Comparison of ENCODE assay signal across 24 cellular contexts in the genomic region with DNA sequence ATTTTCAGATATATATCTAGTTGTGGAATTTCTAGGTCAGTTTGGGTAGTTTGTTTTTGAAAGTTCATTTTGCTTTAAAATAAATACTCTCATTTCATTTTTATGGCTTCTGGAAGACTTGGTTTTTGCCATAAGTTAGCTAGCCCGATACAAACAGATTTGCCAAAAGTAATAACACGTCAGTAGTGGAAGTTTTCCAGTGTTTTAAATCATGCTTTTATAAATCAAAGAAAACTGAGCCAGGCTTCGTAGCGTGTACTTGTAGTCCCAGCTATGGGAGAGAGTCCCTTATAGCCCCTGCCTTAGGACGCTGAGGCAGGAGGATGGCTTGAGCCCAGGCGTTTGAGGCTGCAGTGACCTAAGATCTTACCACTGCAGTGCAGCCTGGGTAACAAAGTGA. TPM values are rescaled to one million over a fixed set of nuclear protein-coding genes. Genes with fewer than 3 reads are reported as not detected.
A peak's percentile ranks its signal among the peaks of the same experiment; 100 is the strongest.
DNase-seq lines count a peak whose midpoint lies in the region; ATAC-seq and TF ChIP-seq lines count a peak whose summit lies in the region.
"Had no signal": no experiment of that assay in that cellular context is flagged by ENCODE, and none has a peak within 500 bp of the region (broad histone marks: within the 10 kb centered on the region; RNA-seq: fewer than 3 reads in every experiment).

No MANE protein-coding gene starts in this region.

- TSS peak; percentile 59 for BruUV-seq in Panc1 (replicated peaks; lab: Mats Ljungman, UMichigan)
- BruUV-seq in Calu3 (replicated peaks; lab: Mats Ljungman, UMichigan) = no TSS peak

- peak overlapping the region; percentile 39 for H3K27ac Mint-ChIP-seq in chondrocyte (ENCODE audit: unreplicated experiment)
- H3K27ac Mint-ChIP-seq in mesothelial cell of epicardium = peak overlapping the region; percentile 59
- H3K27ac Mint-ChIP-seq in type B pancreatic cell = peak overlapping the region; percentile 47
- no peak overlapping the region for H3K27ac Mint-ChIP-seq in activated CD4-positive, alpha-beta memory T cell treated with anti-CD3 and anti-CD28 coated beads, Interleukin-2, amount 10 ng/mL, durations not matched to agents 7 days and 5 days
- H3K27ac Mint-ChIP-seq in Calu3 (ENCODE audit: unreplicated experiment) = no peak overlapping the region
- H3K27ac Mint-ChIP-seq: activated naive CD8-positive, alpha-beta T cell treated with anti-CD3 and anti-CD28 coated beads, Interleukin-2, amount 10 ng/mL, durations not matched to agents 7 days and 5 days; activated T-helper 1 cell treated with anti-CD3 and anti-CD28 coated beads, Interleukin-12 subunit alpha, Interleukin-12 subunit beta, Interleukin-2, Interleukin-4 antibody, amounts not matched to agents 30 ng/mL and 10 ng/mL and 1 ng/mL, durations not matched to agents 14 hours and 24 hours and 36 hours; nephron progenitor cell had no signal

- H3K4me1 ChIP-seq in Panc1 (ENCODE audit: control insufficient read depth, insufficient read depth, low read length) = no peaks in the 10 kb centered on the region

- H3K9me3 Mint-ChIP-seq in chondrocyte (ENCODE audit: low read depth) (no peaks in the 10 kb centered on the region), mesothelial cell of epicardium (no peaks in the 10 kb centered on the region), type B pancreatic cell (no peaks in the 10 kb centered on the region), Calu3 (ENCODE audit: low read depth, unreplicated experiment) (no peaks in the 10 kb centered on the region)
- no peaks in the 10 kb centered on the region for H3K9me3 Mint-ChIP-seq in activated CD4-positive, alpha-beta memory T cell treated with anti-CD3 and anti-CD28 coated beads, Interleukin-2, amount 10 ng/mL, durations not matched to agents 7 days and 5 days
- H3K9me3 Mint-ChIP-seq: activated naive CD8-positive, alpha-beta T cell treated with anti-CD3 and anti-CD28 coated beads, Interleukin-2, amount 10 ng/mL, durations not matched to agents 7 days and 5 days; activated T-helper 1 cell treated with anti-CD3 and anti-CD28 coated beads, Interleukin-12 subunit alpha, Interleukin-12 subunit beta, Interleukin-2, Interleukin-4 antibody, amounts not matched to agents 30 ng/mL and 10 ng/mL and 1 ng/mL, durations not matched to agents 14 hours and 24 hours and 36 hours; dendritic cell treated with granulocyte-macrophage colony-stimulating factor and Interleukin-4, amounts not matched to agents 40 ng/mL and 50 ng/mL, for 4 days; nephron progenitor cell had no signal

- ATAC-seq in Panc1 (no peak), GM19452 (IDR thresholded peaks at IDR 0.05; ENCODE audit: unreplicated experiment) (no peak)
- ATAC-seq: HCT116; stimulated activated naive CD8-positive, alpha-beta T cell treated with anti-CD3 and anti-CD28 coated beads, Interleukin-15, Interleukin-2, amounts not matched to agents 100 U/mL and 50 U/mL, for 24 hours had no signal

- no peaks in the 10 kb centered on the region for H3K27me3 ChIP-seq in Panc1 (ENCODE audit: control insufficient read depth, insufficient read depth, low read length)
- H3K27me3 ChIP-seq: breast epithelium had no signal

- H3K9me3 ChIP-seq in Panc1 (ENCODE audit: control insufficient read depth, insufficient read depth, low read depth, low read length) = no peaks in the 10 kb centered on the region
- H3K9me3 ChIP-seq: breast epithelium had no signal

- no peak for DNase-seq in Panc1 (ENCODE audit: low read depth, low spot score)
- DNase-seq in chondrocyte (ENCODE audit: low spot score) = no peak
- no peak for DNase-seq in mesothelial cell of epicardium (ENCODE audit: low spot score in 2 of 2, unreplicated experiment in 2 of 2)
- DNase-seq in type B pancreatic cell (ENCODE audit: extremely low spot score, unreplicated experiment) = no peak
- no peak for DNase-seq in activated CD4-positive, alpha-beta memory T cell treated with anti-CD3 and anti-CD28 coated beads, Interleukin-2, amount 10 ng/mL, durations not matched to agents 7 days and 5 days
- DNase-seq in Calu3 = no peak
- DNase-seq in AG08395 (ENCODE audit: low spot score) = no peak
- DNase-seq: activated CD4-positive, alpha-beta T cell treated with anti-CD3 and anti-CD28 coated beads for 1 hour; activated CD8-positive, alpha-beta memory T cell treated with anti-CD3 and anti-CD28 coated beads for 24 hours; activated naive CD8-positive, alpha-beta T cell treated with anti-CD3 and anti-CD28 coated beads, Interleukin-2, amount 10 ng/mL, durations not matched to agents 7 days and 5 days; AML-193; NCI-H1105 treated with DMSO at 0.1 percent for 48 hours; NCI-H2081 treated with DMSO at 0.1 percent for 48 hours; NCI-H446; nephron progenitor cell; NK-92 treated with Interleukin-12 subunit alpha and Interleukin-12 subunit beta, amount 100 ng/mL, for 24 hours; RPMI8226; stimulated activated naive CD8-positive, alpha-beta T cell treated with anti-CD3 and anti-CD28 coated beads, Interleukin-15, Interleukin-2, amounts not matched to agents 100 U/mL and 50 U/mL, for 24 hours had no signal

- H3K27me3 Mint-ChIP-seq in chondrocyte (ENCODE audit: low read depth) (no peaks in the 10 kb centered on the region), mesothelial cell of epicardium (ENCODE audit: low read depth) (no peaks in the 10 kb centered on the region), type B pancreatic cell (no peaks in the 10 kb centered on the region), Calu3 (ENCODE audit: unreplicated experiment) (no peaks in the 10 kb centered on the region)
- H3K27me3 Mint-ChIP-seq in activated CD4-positive, alpha-beta memory T cell treated with anti-CD3 and anti-CD28 coated beads, Interleukin-2, amount 10 ng/mL, durations not matched to agents 7 days and 5 days = no peaks in the 10 kb centered on the region
- H3K27me3 Mint-ChIP-seq: activated naive CD8-positive, alpha-beta T cell treated with anti-CD3 and anti-CD28 coated beads, Interleukin-2, amount 10 ng/mL, durations not matched to agents 7 days and 5 days; dendritic cell treated with granulocyte-macrophage colony-stimulating factor and Interleukin-4, amounts not matched to agents 40 ng/mL and 50 ng/mL, for 4 days had no signal

- H3K4me1 Mint-ChIP-seq in chondrocyte (ENCODE audit: low read depth) (peaks cover 30% of the 10 kb centered on the region), mesothelial cell of epicardium (peaks cover 16% of the 10 kb centered on the region), type B pancreatic cell (ENCODE audit: unreplicated experiment) (peaks cover 23% of the 10 kb centered on the region), Calu3 (ENCODE audit: low read depth, unreplicated experiment) (peaks cover 7% of the 10 kb centered on the region)
- peaks cover 2% of the 10 kb centered on the region for H3K4me1 Mint-ChIP-seq in activated CD4-positive, alpha-beta memory T cell treated with anti-CD3 and anti-CD28 coated beads, Interleukin-2, amount 10 ng/mL, durations not matched to agents 7 days and 5 days
- H3K4me1 Mint-ChIP-seq: nephron progenitor cell had no signal

- TF ChIP-seq CTCF in Panc1 (IDR thresholded peaks at IDR 0.05) (no peak), chondrocyte (IDR thresholded peaks at IDR 0.05) (no peak), mesothelial cell of epicardium (IDR thresholded peaks at IDR 0.05; ENCODE audit: unreplicated experiment) (no peak), type B pancreatic cell (conservative IDR thresholded peaks at IDR 0.05) (no peak), Calu3 (IDR thresholded peaks at IDR 0.05; ENCODE audit: unreplicated experiment) (no peak)

- intact Hi-C loops in Panc1 (cut with micrococcal nuclease; ENCODE audit: unreplicated experiment) (no loop called here), Calu3 (cut with micrococcal nuclease; ENCODE audit: unreplicated experiment) (no loop called here)

- CTCF ChIA-PET in Panc1 (lab: Charles Lee) = no interaction called here
- CTCF ChIA-PET in activated CD4-positive, alpha-beta memory T cell treated with anti-CD3 and anti-CD28 coated beads, Interleukin-2, amount 10 ng/mL, durations not matched to agents 7 days and 5 days (lab: Charles Lee) = interaction anchor here (0.9 kb wide), 1 partner anchor 67 kb away, joined by 3 read pairs; no protein-coding TSS in a partner anchor
- CTCF ChIA-PET in Calu3 (lab: Charles Lee) = no interaction called here

- in situ Hi-C loops in Panc1 (cut with HindIII; ENCODE audit: low pct_unique_long_range_greater_than_20kb, low sequenced_read_pairs) = no loop called here

- peaks cover 11% of the 10 kb centered on the region for H3K36me3 ChIP-seq in Panc1 (ENCODE audit: control insufficient read depth, insufficient read depth, low read length)

- no peak overlapping the region for H3K4me3 ChIP-seq in Panc1 (ENCODE audit: low read depth in 2 of 2, low read length in 2 of 2)
- H3K4me3 ChIP-seq: breast epithelium, skin epidermis had no signal

- H3K4me3 Mint-ChIP-seq in chondrocyte (ENCODE audit: unreplicated experiment) (no peak overlapping the region), mesothelial cell of epicardium (no peak overlapping the region), type B pancreatic cell (no peak overlapping the region), Calu3 (ENCODE audit: low read depth, unreplicated experiment) (no peak overlapping the region)
- no peak overlapping the region for H3K4me3 Mint-ChIP-seq in activated CD4-positive, alpha-beta memory T cell treated with anti-CD3 and anti-CD28 coated beads, Interleukin-2, amount 10 ng/mL, durations not matched to agents 7 days and 5 days
- H3K4me3 Mint-ChIP-seq: activated naive CD8-positive, alpha-beta T cell treated with anti-CD3 and anti-CD28 coated beads, Interleukin-2, amount 10 ng/mL, durations not matched to agents 7 days and 5 days; activated T-helper 1 cell treated with anti-CD3 and anti-CD28 coated beads, Interleukin-12 subunit alpha, Interleukin-12 subunit beta, Interleukin-2, Interleukin-4 antibody, amounts not matched to agents 30 ng/mL and 10 ng/mL and 1 ng/mL, durations not matched to agents 14 hours and 24 hours and 36 hours; dendritic cell treated with granulocyte-macrophage colony-stimulating factor and Interleukin-4, amounts not matched to agents 40 ng/mL and 50 ng/mL, for 4 days; nephron progenitor cell had no signal

- H3K27ac ChIP-seq in Panc1 (ENCODE audit: low read length) = no peak overlapping the region
- H3K27ac ChIP-seq: breast epithelium had no signal

- POLR2A ChIA-PET in Panc1 (lab: Charles Lee) = interaction anchor here (0.6 kb wide), 1 partner anchor 245 kb away, joined by 7 read pairs; a partner anchor contains a TSS
- POLR2A ChIA-PET in activated CD4-positive, alpha-beta memory T cell treated with anti-CD3 and anti-CD28 coated beads, Interleukin-2, amount 10 ng/mL, durations not matched to agents 7 days and 5 days (lab: Charles Lee) = no interaction called here

- peaks cover 18% of the 10 kb centered on the region for H3K36me3 Mint-ChIP-seq in chondrocyte (ENCODE audit: low read depth)
- H3K36me3 Mint-ChIP-seq in mesothelial cell of epicardium = peaks cover 31% of the 10 kb centered on the region
- peaks cover 34% of the 10 kb centered on the region for H3K36me3 Mint-ChIP-seq in type B pancreatic cell
- H3K36me3 Mint-ChIP-seq in activated CD4-positive, alpha-beta memory T cell treated with anti-CD3 and anti-CD28 coated beads, Interleukin-2, amount 10 ng/mL, durations not matched to agents 7 days and 5 days (ENCODE audit: low read depth) = peaks cover 48% of the 10 kb centered on the region
- peaks cover 77% of the 10 kb centered on the region for H3K36me3 Mint-ChIP-seq in Calu3 (ENCODE audit: insufficient read depth, unreplicated experiment)

RNA-seq across cellular contexts. Expression of a gene that starts 21.7 kb away (rescaled TPM):
- total RNA-seq in Panc1 (2021; ENCODE audit: unreplicated experiment) = 34.5 TPM
- polyA plus RNA-seq in Panc1 (2012; ENCODE audit: insufficient read length) = 40.3 TPM
- 50.3 to 65.5 TPM (median 58.6 TPM) in 3 replicates for total RNA-seq in chondrocyte
- 47.2 to 51.7 TPM (median 48.2 TPM) in 3 replicates for total RNA-seq in mesothelial cell of epicardium
- 56.5 and 107 TPM in 2 replicates for total RNA-seq in type B pancreatic cell (ENCODE audit: low replicate concordance)
- total RNA-seq in activated CD4-positive, alpha-beta memory T cell treated with anti-CD3 and anti-CD28 coated beads, Interleukin-2, amount 10 ng/mL, durations not matched to agents 7 days and 5 days = 10 to 100 TPM; 21.8 to 24.1 TPM
- total RNA-seq in Calu3 (2022) = 60.7 and 69.7 TPM in 2 replicates

RNA-seq across cellular contexts. Expression of a gene that starts 35.2 kb away (rescaled TPM):
- total RNA-seq in Panc1 (2021; ENCODE audit: unreplicated experiment) (211 TPM), chondrocyte (312 to 325 TPM (median 323 TPM) in 3 replicates), mesothelial cell of epicardium (633 to 642 TPM (median 639 TPM) in 3 replicates), type B pancreatic cell (ENCODE audit: low replicate concordance) (578 and 740 TPM in 2 replicates), Calu3 (2022) (287 and 402 TPM in 2 replicates)
- 226 TPM for polyA plus RNA-seq in Panc1 (2012; ENCODE audit: insufficient read length)
- 100 to 1,000 TPM; 331 to 348 TPM for total RNA-seq in activated CD4-positive, alpha-beta memory T cell treated with anti-CD3 and anti-CD28 coated beads, Interleukin-2, amount 10 ng/mL, durations not matched to agents 7 days and 5 days

RNA-seq across cellular contexts. Expression of a gene that starts 40.3 kb away (rescaled TPM):
- total RNA-seq in Panc1 (2021; ENCODE audit: unreplicated experiment) = 28.1 TPM
- 37.0 TPM for polyA plus RNA-seq in Panc1 (2012; ENCODE audit: insufficient read length)
- 17.6 to 17.8 TPM (median 17.7 TPM) in 3 replicates for total RNA-seq in chondrocyte
- total RNA-seq in mesothelial cell of epicardium = 16.1 to 18.4 TPM (median 17.1 TPM) in 3 replicates
- total RNA-seq in type B pancreatic cell (ENCODE audit: low replicate concordance) = 24.2 and 29.4 TPM in 2 replicates
- total RNA-seq in activated CD4-positive, alpha-beta memory T cell treated with anti-CD3 and anti-CD28 coated beads, Interleukin-2, amount 10 ng/mL, durations not matched to agents 7 days and 5 days = 10 to 100 TPM; 22.1 TPM
- 23.9 and 27.1 TPM in 2 replicates for total RNA-seq in Calu3 (2022)

Comparison
In these comparisons a context has a peak if more than half of its experiments do, and no peak if none do; other contexts are left out.
1. H3K27ac Mint-ChIP-seq: peak in chondrocyte (single experiment), mesothelial cell of epicardium (single experiment) and type B pancreatic cell (single experiment); none in activated CD4-positive, alpha-beta memory T cell treated with anti-CD3 and anti-CD28 coated beads, Interleukin-2, amount 10 ng/mL, durations not matched to agents 7 days and 5 days (single experiment) and Calu3 (single experiment).